1 cellular context compared by ENCODE assay signal in the genomic region with DNA sequence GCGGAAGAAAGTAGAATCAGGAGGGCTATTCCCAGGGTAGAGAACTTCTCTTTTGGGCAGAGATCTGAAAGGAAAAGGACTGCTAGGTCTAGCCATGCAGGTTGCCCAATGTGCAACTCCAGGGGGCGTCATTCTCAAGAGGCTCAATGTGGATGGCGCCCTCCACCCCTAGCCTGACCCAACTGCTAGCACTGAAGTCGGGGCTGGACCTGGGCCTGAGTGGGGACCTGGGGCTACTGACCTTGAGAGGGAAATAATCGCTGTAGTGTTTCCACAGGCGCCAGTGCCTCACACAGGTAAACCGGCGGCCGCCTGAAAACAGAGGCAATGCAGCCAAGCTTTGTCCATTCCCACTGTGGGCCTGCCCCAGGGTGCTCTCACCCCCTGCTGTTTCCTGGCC.
TF ChIP-seq lines count a peak whose summit lies in the region.

No MANE protein-coding gene starts in this region.

TF ChIP-seq in GM23338, 12 proteins besides CTCF, POLR2A, EP300 and RAD21 (continued from another document):
- TF ChIP-seq, protein P1, sequence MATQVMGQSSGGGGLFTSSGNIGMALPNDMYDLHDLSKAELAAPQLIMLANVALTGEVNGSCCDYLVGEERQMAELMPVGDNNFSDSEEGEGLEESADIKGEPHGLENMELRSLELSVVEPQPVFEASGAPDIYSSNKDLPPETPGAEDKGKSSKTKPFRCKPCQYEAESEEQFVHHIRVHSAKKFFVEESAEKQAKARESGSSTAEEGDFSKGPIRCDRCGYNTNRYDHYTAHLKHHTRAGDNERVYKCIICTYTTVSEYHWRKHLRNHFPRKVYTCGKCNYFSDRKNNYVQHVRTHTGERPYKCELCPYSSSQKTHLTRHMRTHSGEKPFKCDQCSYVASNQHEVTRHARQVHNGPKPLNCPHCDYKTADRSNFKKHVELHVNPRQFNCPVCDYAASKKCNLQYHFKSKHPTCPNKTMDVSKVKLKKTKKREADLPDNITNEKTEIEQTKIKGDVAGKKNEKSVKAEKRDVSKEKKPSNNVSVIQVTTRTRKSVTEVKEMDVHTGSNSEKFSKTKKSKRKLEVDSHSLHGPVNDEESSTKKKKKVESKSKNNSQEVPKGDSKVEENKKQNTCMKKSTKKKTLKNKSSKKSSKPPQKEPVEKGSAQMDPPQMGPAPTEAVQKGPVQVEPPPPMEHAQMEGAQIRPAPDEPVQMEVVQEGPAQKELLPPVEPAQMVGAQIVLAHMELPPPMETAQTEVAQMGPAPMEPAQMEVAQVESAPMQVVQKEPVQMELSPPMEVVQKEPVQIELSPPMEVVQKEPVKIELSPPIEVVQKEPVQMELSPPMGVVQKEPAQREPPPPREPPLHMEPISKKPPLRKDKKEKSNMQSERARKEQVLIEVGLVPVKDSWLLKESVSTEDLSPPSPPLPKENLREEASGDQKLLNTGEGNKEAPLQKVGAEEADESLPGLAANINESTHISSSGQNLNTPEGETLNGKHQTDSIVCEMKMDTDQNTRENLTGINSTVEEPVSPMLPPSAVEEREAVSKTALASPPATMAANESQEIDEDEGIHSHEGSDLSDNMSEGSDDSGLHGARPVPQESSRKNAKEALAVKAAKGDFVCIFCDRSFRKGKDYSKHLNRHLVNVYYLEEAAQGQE (IDR thresholded peaks at IDR 0.05; ENCODE audit: unreplicated experiment) = no peak
- TF ChIP-seq POLR2AphosphoS5 (IDR thresholded peaks at IDR 0.05; ENCODE audit: low read depth) (no peak), STAT1 (IDR thresholded peaks at IDR 0.05; ENCODE audit: unreplicated experiment) (no peak), JUNB (IDR thresholded peaks at IDR 0.05; ENCODE audit: unreplicated experiment) (no peak)
TF ChIP-seq in GM23338: peak in this region for 0.
